1 cellular context compared by ENCODE assay signal in genomic region chr16:68800257-68800875, GRCh38.
TF ChIP-seq lines count a peak whose summit lies in the region.

No MANE protein-coding gene starts in this region.

TF ChIP-seq in HepG2, 621 proteins besides CTCF, POLR2A, EP300 and RAD21 (continued from another document and continues in another):
- TF ChIP-seq, protein P1, sequence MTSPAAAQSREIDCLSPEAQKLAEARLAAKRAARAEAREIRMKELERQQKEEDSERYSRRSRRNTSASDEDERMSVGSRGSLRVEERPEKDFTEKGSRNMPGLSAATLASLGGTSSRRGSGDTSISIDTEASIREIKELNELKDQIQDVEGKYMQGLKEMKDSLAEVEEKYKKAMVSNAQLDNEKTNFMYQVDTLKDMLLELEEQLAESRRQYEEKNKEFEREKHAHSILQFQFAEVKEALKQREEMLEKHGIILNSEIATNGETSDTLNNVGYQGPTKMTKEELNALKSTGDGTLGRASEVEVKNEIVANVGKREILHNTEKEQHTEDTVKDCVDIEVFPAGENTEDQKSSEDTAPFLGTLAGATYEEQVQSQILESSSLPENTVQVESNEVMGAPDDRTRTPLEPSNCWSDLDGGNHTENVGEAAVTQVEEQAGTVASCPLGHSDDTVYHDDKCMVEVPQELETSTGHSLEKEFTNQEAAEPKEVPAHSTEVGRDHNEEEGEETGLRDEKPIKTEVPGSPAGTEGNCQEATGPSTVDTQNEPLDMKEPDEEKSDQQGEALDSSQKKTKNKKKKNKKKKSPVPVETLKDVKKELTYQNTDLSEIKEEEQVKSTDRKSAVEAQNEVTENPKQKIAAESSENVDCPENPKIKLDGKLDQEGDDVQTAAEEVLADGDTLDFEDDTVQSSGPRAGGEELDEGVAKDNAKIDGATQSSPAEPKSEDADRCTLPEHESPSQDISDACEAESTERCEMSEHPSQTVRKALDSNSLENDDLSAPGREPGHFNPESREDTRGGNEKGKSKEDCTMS (CRISPR knock-in tag; conservative IDR thresholded peaks at IDR 0.05): 0 out of 2 replicates have a peak, but pooled peaks have one; percentile 49
- TF ChIP-seq ZNF276 (CRISPR knock-in tag; IDR thresholded peaks at IDR 0.05; ENCODE audit: low read depth) (no peak), RCOR2 (CRISPR knock-in tag; IDR thresholded peaks at IDR 0.05) (no peak), FIP1L1 (IDR thresholded peaks at IDR 0.05; ENCODE audit: borderline replicate concordance, insufficient read depth, low read depth, low read length) (no peak), PAXIP1 (CRISPR knock-in tag; conservative IDR thresholded peaks at IDR 0.05) (no peak), CREM (IDR thresholded peaks at IDR 0.05) (no peak), CREM (CRISPR knock-in tag; IDR thresholded peaks at IDR 0.05) (no peak), DNMT3B (CRISPR knock-in tag; conservative IDR thresholded peaks at IDR 0.05) (0 out of 2 replicates have a peak, but pooled peaks have one; percentile 56), ZNF414 (CRISPR knock-in tag; IDR thresholded peaks at IDR 0.05) (no peak), SMC3 (IDR thresholded peaks at IDR 0.05; ENCODE audit: low read length) (peak; percentile 100), MTA1 (CRISPR knock-in tag; IDR thresholded peaks at IDR 0.05; ENCODE audit: borderline replicate concordance) (no peak), ZKSCAN5 (CRISPR knock-in tag; IDR thresholded peaks at IDR 0.05) (no peak), IKZF1 (IDR thresholded peaks at IDR 0.05) (no peak), ZNF224 (CRISPR knock-in tag; IDR thresholded peaks at IDR 0.05) (no peak), U2AF2 (IDR thresholded peaks at IDR 0.05; ENCODE audit: low read depth, low read length) (no peak), CHCHD3 (CRISPR knock-in tag; IDR thresholded peaks at IDR 0.05) (no peak), MXD3 (CRISPR knock-in tag; IDR thresholded peaks at IDR 0.05) (no peak), ZHX2 (IDR thresholded peaks at IDR 0.05; ENCODE audit: low read depth) (no peak), ZHX2 (CRISPR knock-in tag; IDR thresholded peaks at IDR 0.05; ENCODE audit: borderline replicate concordance) (no peak)
- TF ChIP-seq, protein P2, sequence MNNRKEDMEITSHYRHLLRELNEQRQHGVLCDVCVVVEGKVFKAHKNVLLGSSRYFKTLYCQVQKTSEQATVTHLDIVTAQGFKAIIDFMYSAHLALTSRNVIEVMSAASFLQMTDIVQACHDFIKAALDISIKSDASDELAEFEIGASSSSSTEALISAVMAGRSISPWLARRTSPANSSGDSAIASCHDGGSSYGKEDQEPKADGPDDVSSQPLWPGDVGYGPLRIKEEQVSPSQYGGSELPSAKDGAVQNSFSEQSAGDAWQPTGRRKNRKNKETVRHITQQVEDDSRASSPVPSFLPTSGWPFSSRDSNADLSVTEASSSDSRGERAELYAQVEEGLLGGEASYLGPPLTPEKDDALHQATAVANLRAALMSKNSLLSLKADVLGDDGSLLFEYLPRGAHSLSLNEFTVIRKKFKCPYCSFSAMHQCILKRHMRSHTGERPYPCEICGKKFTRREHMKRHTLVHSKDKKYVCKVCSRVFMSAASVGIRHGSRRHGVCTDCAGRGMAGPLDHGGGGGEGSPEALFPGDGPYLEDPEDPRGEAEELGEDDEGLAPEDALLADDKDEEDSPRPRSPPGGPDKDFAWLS (CRISPR knock-in tag; IDR thresholded peaks at IDR 0.05; ENCODE audit: borderline replicate concordance): no peak
- TF ChIP-seq, protein P3, sequence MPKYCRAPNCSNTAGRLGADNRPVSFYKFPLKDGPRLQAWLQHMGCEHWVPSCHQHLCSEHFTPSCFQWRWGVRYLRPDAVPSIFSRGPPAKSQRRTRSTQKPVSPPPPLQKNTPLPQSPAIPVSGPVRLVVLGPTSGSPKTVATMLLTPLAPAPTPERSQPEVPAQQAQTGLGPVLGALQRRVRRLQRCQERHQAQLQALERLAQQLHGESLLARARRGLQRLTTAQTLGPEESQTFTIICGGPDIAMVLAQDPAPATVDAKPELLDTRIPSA (CRISPR knock-in tag; IDR thresholded peaks at IDR 0.05; ENCODE audit: borderline replicate concordance): no peak
- TF ChIP-seq, protein P4, sequence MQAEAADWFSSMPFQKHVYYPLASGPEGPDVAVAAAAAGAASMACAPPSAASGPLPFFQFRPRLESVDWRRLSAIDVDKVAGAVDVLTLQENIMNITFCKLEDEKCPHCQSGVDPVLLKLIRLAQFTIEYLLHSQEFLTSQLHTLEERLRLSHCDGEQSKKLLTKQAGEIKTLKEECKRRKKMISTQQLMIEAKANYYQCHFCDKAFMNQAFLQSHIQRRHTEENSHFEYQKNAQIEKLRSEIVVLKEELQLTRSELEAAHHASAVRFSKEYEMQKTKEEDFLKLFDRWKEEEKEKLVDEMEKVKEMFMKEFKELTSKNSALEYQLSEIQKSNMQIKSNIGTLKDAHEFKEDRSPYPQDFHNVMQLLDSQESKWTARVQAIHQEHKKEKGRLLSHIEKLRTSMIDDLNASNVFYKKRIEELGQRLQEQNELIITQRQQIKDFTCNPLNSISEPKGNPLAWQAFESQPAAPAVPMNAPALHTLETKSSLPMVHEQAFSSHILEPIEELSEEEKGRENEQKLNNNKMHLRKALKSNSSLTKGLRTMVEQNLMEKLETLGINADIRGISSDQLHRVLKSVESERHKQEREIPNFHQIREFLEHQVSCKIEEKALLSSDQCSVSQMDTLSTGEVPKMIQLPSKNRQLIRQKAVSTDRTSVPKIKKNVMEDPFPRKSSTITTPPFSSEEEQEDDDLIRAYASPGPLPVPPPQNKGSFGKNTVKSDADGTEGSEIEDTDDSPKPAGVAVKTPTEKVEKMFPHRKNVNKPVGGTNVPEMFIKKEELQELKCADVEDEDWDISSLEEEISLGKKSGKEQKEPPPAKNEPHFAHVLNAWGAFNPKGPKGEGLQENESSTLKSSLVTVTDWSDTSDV (CRISPR knock-in tag; IDR thresholded peaks at IDR 0.05): no peak
- TF ChIP-seq, protein P5, sequence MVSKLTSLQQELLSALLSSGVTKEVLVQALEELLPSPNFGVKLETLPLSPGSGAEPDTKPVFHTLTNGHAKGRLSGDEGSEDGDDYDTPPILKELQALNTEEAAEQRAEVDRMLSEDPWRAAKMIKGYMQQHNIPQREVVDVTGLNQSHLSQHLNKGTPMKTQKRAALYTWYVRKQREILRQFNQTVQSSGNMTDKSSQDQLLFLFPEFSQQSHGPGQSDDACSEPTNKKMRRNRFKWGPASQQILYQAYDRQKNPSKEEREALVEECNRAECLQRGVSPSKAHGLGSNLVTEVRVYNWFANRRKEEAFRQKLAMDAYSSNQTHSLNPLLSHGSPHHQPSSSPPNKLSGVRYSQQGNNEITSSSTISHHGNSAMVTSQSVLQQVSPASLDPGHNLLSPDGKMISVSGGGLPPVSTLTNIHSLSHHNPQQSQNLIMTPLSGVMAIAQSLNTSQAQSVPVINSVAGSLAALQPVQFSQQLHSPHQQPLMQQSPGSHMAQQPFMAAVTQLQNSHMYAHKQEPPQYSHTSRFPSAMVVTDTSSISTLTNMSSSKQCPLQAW (CRISPR knock-in tag; IDR thresholded peaks at IDR 0.05): peak; percentile 63; the same call in 1 of the 2 replicates
- TF ChIP-seq, protein P6, sequence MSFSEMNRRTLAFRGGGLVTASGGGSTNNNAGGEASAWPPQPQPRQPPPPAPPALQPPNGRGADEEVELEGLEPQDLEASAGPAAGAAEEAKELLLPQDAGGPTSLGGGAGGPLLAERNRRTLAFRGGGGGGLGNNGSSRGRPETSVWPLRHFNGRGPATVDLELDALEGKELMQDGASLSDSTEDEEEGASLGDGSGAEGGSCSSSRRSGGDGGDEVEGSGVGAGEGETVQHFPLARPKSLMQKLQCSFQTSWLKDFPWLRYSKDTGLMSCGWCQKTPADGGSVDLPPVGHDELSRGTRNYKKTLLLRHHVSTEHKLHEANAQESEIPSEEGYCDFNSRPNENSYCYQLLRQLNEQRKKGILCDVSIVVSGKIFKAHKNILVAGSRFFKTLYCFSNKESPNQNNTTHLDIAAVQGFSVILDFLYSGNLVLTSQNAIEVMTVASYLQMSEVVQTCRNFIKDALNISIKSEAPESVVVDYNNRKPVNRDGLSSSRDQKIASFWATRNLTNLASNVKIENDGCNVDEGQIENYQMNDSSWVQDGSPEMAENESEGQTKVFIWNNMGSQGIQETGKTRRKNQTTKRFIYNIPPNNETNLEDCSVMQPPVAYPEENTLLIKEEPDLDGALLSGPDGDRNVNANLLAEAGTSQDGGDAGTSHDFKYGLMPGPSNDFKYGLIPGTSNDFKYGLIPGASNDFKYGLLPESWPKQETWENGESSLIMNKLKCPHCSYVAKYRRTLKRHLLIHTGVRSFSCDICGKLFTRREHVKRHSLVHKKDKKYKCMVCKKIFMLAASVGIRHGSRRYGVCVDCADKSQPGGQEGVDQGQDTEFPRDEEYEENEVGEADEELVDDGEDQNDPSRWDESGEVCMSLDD (CRISPR knock-in tag; IDR thresholded peaks at IDR 0.05; ENCODE audit: borderline replicate concordance): no peak
